Comparison of ENCODE assay signal across 7 cellular contexts in the genomic region with DNA sequence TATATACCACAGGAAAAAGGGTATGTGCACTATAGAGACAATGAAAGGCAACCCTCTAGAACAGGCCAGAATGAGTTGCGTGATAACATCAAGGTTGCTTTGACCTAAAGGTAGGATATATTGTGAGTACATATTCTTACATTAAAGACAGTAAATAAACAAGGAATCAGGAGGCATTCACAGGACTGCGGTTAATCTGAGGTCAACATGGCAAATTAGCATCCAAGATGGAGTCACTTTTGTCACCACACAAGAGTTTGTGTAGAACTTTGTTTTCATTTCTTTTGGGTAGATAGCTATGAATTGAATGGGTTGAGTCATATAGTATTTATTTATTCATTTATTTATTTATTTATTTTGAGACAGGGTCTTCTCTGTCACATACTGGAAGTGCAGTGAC.
"Had no signal": no experiment of that assay in that cellular context is flagged by ENCODE, and none has a peak within 500 bp of the region (broad histone marks: within the 10 kb centered on the region; RNA-seq: fewer than 3 reads in every experiment).

No MANE protein-coding gene starts in this region.

- H3K27ac Mint-ChIP-seq: GM23338 had no signal

- ATAC-seq: GM23338 had no signal

- H3K4me3 Mint-ChIP-seq: GM23338, H9 had no signal

- H3K4me3 ChIP-seq: GM23338 had no signal

- FAIRE-seq: H1, H54, HTR-8/SVneo had no signal

- H2AFZ ChIP-seq: GM23338 had no signal

- DNase-seq: H9, HCEC 1CT, KBM-7 had no signal

- H3K4me2 ChIP-seq: GM23338 had no signal
